In the genomic region with DNA sequence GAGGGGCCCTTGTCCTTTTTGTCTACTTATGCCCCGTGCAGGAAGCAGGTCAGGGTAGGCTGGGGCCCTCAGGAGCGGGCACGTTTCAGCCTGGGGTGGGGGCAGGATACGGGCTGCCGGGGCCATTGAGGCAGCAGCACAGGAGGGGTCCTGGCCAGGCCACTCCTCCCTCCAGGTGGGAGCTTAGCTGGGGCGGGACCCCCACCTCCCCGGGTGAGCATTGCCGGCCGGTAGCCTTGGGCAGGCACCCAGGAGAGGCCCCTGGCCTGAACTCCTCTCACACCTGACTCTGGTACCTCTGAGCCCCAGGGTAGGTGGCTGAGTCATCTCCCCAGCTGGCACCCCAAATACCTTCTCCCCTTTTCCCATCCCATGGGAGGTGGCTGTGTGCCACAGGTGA, we compare ENCODE assay signal across 21 cellular contexts. TPM values are rescaled to one million over a fixed set of nuclear protein-coding genes. Genes with fewer than 3 reads are reported as not detected.
"Had no signal": no experiment of that assay in that cellular context is flagged by ENCODE, and none has a peak within 500 bp of the region (broad histone marks: within the 10 kb centered on the region; RNA-seq: fewer than 3 reads in every experiment).

No MANE protein-coding gene starts in this region.

- DNase-seq: activated CD4-positive, alpha-beta T cell treated with anti-CD3 and anti-CD28 coated beads, Interleukin-2, amount 10 ng/mL, durations not matched to agents 24 days and 14 days; activated CD8-positive, alpha-beta memory T cell treated with anti-CD3 and anti-CD28 coated beads, Interleukin-2, amount 50 U/mL, for 4 hours; activated CD8-positive, alpha-beta T cell treated with anti-CD3 and anti-CD28 coated beads, Interleukin-2, amount 10 ng/mL, durations not matched to agents 7 days and 5 days; activated gamma-delta T cell treated with Interleukin-2 at 50 U/mL for 16 hours; activated naive CD8-positive, alpha-beta T cell treated with anti-CD3 and anti-CD28 coated beads for 36 hours; activated T-cell treated with anti-CD3 and anti-CD28 coated beads, Interleukin-2, amount 50 U/mL, for 72 hours; brain microvascular endothelial cell; cerebellar nuclear complex; effector memory CD8-positive, alpha-beta T cell; head of caudate nucleus; nucleus accumbens; stimulated activated CD4-positive, alpha-beta T cell treated with anti-CD3 and anti-CD28 coated beads, Interleukin-2, amount 100 ng/mL, for 48 hours; stimulated activated naive CD4-positive, alpha-beta T cell; uterus had no signal

- H3K9me3 ChIP-seq: tibial artery, uterus had no signal

- H3K4me1 ChIP-seq: uterus had no signal

- H3K4me3 ChIP-seq: tibial artery, uterus had no signal

- H3K36me3 ChIP-seq: brain microvascular endothelial cell, tibial artery, uterus had no signal

- H3K27ac ChIP-seq: brain microvascular endothelial cell, tibial artery, uterus had no signal

- FAIRE-seq: frontal cortex had no signal

- H3K27me3 ChIP-seq: brain microvascular endothelial cell had no signal

- ATAC-seq: activated CD8-positive, alpha-beta T cell treated with anti-CD3 and anti-CD28 coated beads, Interleukin-2, amount 10 ng/mL, durations not matched to agents 7 days and 5 days; activated T-cell treated with anti-CD3 and anti-CD28 coated beads, Interleukin-2, amount 50 U/mL, for 72 hours; effector memory CD8-positive, alpha-beta T cell; natural killer cell treated with Interleukin-12 subunit alpha and Interleukin-12 subunit beta and Interleukin-15 and Interleukin-18, amount 100 ng/mL, for 72 hours; WTC11 had no signal

RNA-seq across cellular contexts. Expression of a gene that starts 5.0 kb away (rescaled TPM):
- total RNA-seq: activated CD4-positive, alpha-beta T cell treated with anti-CD3 and anti-CD28 coated beads, Interleukin-2, amount 10 ng/mL, durations not matched to agents 24 days and 14 days; activated CD8-positive, alpha-beta T cell treated with anti-CD3 and anti-CD28 coated beads, Interleukin-2, amount 10 ng/mL, durations not matched to agents 7 days and 5 days; activated naive CD8-positive, alpha-beta T cell treated with anti-CD3 and anti-CD28 coated beads for 36 hours; activated T-cell treated with anti-CD3 and anti-CD28 coated beads, Interleukin-2, amount 50 U/mL, for 72 hours; fibroblast of lung; frontal cortex; natural killer cell treated with Interleukin-12 subunit alpha and Interleukin-12 subunit beta and Interleukin-15 and Interleukin-18, amount 100 ng/mL, for 72 hours; pulmonary artery endothelial cell; subcutaneous adipose tissue had no signal
- polyA plus RNA-seq: fibroblast of lung had no signal

RNA-seq across cellular contexts. Expression of a gene that starts 33.2 kb away (rescaled TPM):
- total RNA-seq: activated CD4-positive, alpha-beta T cell treated with anti-CD3 and anti-CD28 coated beads, Interleukin-2, amount 10 ng/mL, durations not matched to agents 24 days and 14 days; activated CD8-positive, alpha-beta T cell treated with anti-CD3 and anti-CD28 coated beads, Interleukin-2, amount 10 ng/mL, durations not matched to agents 7 days and 5 days; activated naive CD8-positive, alpha-beta T cell treated with anti-CD3 and anti-CD28 coated beads for 36 hours; activated T-cell treated with anti-CD3 and anti-CD28 coated beads, Interleukin-2, amount 50 U/mL, for 72 hours; fibroblast of lung; frontal cortex; natural killer cell treated with Interleukin-12 subunit alpha and Interleukin-12 subunit beta and Interleukin-15 and Interleukin-18, amount 100 ng/mL, for 72 hours; pulmonary artery endothelial cell had no signal
- polyA plus RNA-seq: fibroblast of lung had no signal
